ENCODE assay signal across 1 cellular context in genomic region chr9:121150188-121150587, GRCh38.
TF ChIP-seq lines count a peak whose summit lies in the region.

No MANE protein-coding gene starts in this region.

TF ChIP-seq in GM12878, 131 proteins besides CTCF, POLR2A, EP300 and RAD21:
- TF ChIP-seq RBBP5 (conservative IDR thresholded peaks at IDR 0.05) (no peak), POU2F2 (IDR thresholded peaks at IDR 0.05; ENCODE audit: borderline replicate concordance, low read depth, low read length) (no peak), POLR2AphosphoS5 (IDR thresholded peaks at IDR 0.05; ENCODE audit: low read length) (no peak), PAX8 (IDR thresholded peaks at IDR 0.05) (no peak), KLF5 (IDR thresholded peaks at IDR 0.05; ENCODE audit: partially characterized antibody) (no peak), BCL11A (IDR thresholded peaks at IDR 0.05; ENCODE audit: low read depth, low read length) (no peak), IRF5 (IDR thresholded peaks at IDR 0.05; ENCODE audit: borderline replicate concordance) (no peak), ZBTB4 (CRISPR knock-in tag; IDR thresholded peaks at IDR 0.05) (no peak), ZNF274 (IDR thresholded peaks at IDR 0.05; ENCODE audit: insufficient read depth, insufficient read length) (no peak), CHD2 (IDR thresholded peaks at IDR 0.05; ENCODE audit: borderline replicate concordance, low read depth, low read length) (no peak), MTA2 (IDR thresholded peaks at IDR 0.05; ENCODE audit: low read depth) (no peak)
